ENCODE assay signal across 1 cellular context in the genomic region with DNA sequence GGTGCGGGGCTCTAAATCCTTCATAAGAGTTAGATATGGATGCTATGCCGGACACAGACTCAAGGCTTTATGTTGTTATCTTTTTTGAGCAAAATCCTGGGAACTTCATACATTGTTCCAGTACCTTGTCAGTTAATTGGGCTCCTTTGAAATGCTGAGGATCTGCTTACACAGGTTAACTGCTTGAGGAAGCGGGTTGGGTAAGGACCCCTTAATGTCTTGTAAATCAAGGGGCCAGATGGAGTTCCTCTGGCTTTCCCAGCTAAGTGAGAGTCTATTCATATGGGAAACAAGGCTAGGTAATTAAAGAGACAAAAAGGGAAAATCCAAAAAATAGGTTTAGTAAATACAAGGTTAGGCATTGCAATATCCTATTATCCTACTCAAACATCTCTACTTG.
TF ChIP-seq lines count a peak whose summit lies in the region.

No MANE protein-coding gene starts in this region.

TF ChIP-seq in GM23338, 12 proteins besides CTCF, POLR2A, EP300 and RAD21 (continued from another document):
- TF ChIP-seq, protein P1, sequence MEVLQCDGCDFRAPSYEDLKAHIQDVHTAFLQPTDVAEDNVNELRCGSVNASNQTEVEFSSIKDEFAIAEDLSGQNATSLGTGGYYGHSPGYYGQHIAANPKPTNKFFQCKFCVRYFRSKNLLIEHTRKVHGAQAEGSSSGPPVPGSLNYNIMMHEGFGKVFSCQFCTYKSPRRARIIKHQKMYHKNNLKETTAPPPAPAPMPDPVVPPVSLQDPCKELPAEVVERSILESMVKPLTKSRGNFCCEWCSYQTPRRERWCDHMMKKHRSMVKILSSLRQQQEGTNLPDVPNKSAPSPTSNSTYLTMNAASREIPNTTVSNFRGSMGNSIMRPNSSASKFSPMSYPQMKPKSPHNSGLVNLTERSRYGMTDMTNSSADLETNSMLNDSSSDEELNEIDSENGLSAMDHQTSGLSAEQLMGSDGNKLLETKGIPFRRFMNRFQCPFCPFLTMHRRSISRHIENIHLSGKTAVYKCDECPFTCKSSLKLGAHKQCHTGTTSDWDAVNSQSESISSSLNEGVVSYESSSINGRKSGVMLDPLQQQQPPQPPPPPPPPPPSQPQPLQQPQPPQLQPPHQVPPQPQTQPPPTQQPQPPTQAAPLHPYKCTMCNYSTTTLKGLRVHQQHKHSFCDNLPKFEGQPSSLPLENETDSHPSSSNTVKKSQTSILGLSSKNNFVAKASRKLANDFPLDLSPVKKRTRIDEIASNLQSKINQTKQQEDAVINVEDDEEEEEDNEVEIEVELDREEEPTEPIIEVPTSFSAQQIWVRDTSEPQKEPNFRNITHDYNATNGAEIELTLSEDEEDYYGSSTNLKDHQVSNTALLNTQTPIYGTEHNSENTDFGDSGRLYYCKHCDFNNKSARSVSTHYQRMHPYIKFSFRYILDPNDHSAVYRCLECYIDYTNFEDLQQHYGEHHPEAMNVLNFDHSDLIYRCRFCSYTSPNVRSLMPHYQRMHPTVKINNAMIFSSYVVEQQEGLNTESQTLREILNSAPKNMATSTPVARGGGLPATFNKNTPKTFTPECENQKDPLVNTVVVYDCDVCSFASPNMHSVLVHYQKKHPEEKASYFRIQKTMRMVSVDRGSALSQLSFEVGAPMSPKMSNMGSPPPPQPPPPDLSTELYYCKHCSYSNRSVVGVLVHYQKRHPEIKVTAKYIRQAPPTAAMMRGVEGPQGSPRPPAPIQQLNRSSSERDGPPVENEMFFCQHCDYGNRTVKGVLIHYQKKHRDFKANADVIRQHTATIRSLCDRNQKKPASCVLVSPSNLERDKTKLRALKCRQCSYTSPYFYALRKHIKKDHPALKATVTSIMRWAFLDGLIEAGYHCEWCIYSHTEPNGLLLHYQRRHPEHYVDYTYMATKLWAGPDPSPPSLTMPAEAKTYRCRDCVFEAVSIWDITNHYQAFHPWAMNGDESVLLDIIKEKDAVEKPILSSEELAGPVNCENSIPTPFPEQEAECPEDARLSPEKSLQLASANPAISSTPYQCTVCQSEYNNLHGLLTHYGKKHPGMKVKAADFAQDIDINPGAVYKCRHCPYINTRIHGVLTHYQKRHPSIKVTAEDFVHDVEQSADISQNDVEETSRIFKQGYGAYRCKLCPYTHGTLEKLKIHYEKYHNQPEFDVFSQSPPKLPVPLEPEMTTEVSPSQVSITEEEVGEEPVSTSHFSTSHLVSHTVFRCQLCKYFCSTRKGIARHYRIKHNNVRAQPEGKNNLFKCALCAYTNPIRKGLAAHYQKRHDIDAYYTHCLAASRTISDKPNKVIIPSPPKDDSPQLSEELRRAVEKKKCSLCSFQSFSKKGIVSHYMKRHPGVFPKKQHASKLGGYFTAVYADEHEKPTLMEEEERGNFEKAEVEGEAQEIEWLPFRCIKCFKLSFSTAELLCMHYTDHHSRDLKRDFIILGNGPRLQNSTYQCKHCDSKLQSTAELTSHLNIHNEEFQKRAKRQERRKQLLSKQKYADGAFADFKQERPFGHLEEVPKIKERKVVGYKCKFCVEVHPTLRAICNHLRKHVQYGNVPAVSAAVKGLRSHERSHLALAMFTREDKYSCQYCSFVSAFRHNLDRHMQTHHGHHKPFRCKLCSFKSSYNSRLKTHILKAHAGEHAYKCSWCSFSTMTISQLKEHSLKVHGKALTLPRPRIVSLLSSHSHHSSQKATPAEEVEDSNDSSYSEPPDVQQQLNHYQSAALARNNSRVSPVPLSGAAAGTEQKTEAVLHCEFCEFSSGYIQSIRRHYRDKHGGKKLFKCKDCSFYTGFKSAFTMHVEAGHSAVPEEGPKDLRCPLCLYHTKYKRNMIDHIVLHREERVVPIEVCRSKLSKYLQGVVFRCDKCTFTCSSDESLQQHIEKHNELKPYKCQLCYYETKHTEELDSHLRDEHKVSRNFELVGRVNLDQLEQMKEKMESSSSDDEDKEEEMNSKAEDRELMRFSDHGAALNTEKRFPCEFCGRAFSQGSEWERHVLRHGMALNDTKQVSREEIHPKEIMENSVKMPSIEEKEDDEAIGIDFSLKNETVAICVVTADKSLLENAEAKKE (CRISPR knock-in tag; IDR thresholded peaks at IDR 0.05) = no peak
- no peak for TF ChIP-seq STAT1 (IDR thresholded peaks at IDR 0.05; ENCODE audit: unreplicated experiment)
